In genomic region chr12:78672033-78672432, GRCh38 we compare ENCODE assay signal across 14 cellular contexts.
DNase-seq lines count a peak whose midpoint lies in the region; ATAC-seq and TF ChIP-seq lines count a peak whose summit lies in the region.
"Had no signal": no experiment of that assay in that cellular context is flagged by ENCODE, and none has a peak within 500 bp of the region (broad histone marks: within the 10 kb centered on the region; RNA-seq: fewer than 3 reads in every experiment).

No MANE protein-coding gene starts in this region.

- H3K4me2 ChIP-seq in SK-N-SH: no peak overlapping the region

- CTCF ChIA-PET in SK-N-SH (lab: Yijun Ruan, JAX): no interaction called here

- H3K27ac Mint-ChIP-seq in activated T-helper 2 cell treated with anti-CD3 and anti-CD28 coated beads, Interferon-gamma antibody, Interleukin-2, Interleukin-4, amounts not matched to agents 10 μg/mL and 5 μg/mL and 100 μg/mL, durations not matched to agents 14 hours and 24 hours and 36 hours: no peak overlapping the region
- H3K27ac Mint-ChIP-seq: CD4-positive, alpha-beta memory T cell had no signal

- H3K4me1 ChIP-seq in SK-N-SH (ENCODE audit: control insufficient read depth in 1 of 2, insufficient read depth in 2 of 2, low read depth in 1 of 2, low read length in 1 of 2): no peaks in the 10 kb centered on the region; a peak in 2 of 4 replicates
- H3K4me1 ChIP-seq in adipocyte (ENCODE audit: control insufficient read depth, insufficient read depth, low read length): peaks cover 15% of the 10 kb centered on the region

- no peaks in the 10 kb centered on the region for H3K9me2 ChIP-seq in SK-N-SH

- H4K20me1 ChIP-seq in SK-N-SH (ENCODE audit: insufficient read depth): no peaks in the 10 kb centered on the region

- H3K36me3 ChIP-seq in SK-N-SH (replicated peaks in 1 of 2; ENCODE audit: control insufficient read depth in 1 of 2, insufficient read depth in 2 of 2, low read length in 1 of 2) (no peaks in the 10 kb centered on the region), adipocyte (ENCODE audit: control insufficient read depth, insufficient read depth, low read length, severe bottlenecking) (no peaks in the 10 kb centered on the region)

- no peak overlapping the region for H3K4me3 ChIP-seq in SK-N-SH (ENCODE audit: low read depth in 2 of 2, low read length in 1 of 2)
- H3K4me3 ChIP-seq in adipocyte (ENCODE audit: low read length): no peak overlapping the region

- H2AFZ ChIP-seq in SK-N-SH (ENCODE audit: low read depth): no peak overlapping the region

- H3K36me3 Mint-ChIP-seq in activated T-helper 2 cell treated with anti-CD3 and anti-CD28 coated beads, Interferon-gamma antibody, Interleukin-2, Interleukin-4, amounts not matched to agents 10 μg/mL and 5 μg/mL and 100 μg/mL, durations not matched to agents 14 hours and 24 hours and 36 hours (ENCODE audit: low read depth): no peaks in the 10 kb centered on the region
- H3K36me3 Mint-ChIP-seq: CD4-positive, alpha-beta memory T cell had no signal

- H3K9me3 Mint-ChIP-seq in activated T-helper 2 cell treated with anti-CD3 and anti-CD28 coated beads, Interferon-gamma antibody, Interleukin-2, Interleukin-4, amounts not matched to agents 10 μg/mL and 5 μg/mL and 100 μg/mL, durations not matched to agents 14 hours and 24 hours and 36 hours: peaks cover 7% of the 10 kb centered on the region

- no peaks in the 10 kb centered on the region for H3K4me1 Mint-ChIP-seq in activated T-helper 2 cell treated with anti-CD3 and anti-CD28 coated beads, Interferon-gamma antibody, Interleukin-2, Interleukin-4, amounts not matched to agents 10 μg/mL and 5 μg/mL and 100 μg/mL, durations not matched to agents 14 hours and 24 hours and 36 hours (ENCODE audit: low read depth)
- H3K4me1 Mint-ChIP-seq: CD4-positive, alpha-beta memory T cell had no signal

- DNase-seq in SK-N-SH (no peak), adipocyte (ENCODE audit: low read depth) (peak; percentile 8), iPS-NIHi11 (ENCODE audit: low spot score) (peak; percentile 4), NCI-H524 (lab: John Stamatoyannopoulos, UW) (no peak), germinal center (ENCODE audit: low spot score) (no peak)
- DNase-seq in activated T-helper 2 cell treated with anti-CD3 and anti-CD28 coated beads, Interferon-gamma antibody, Interleukin-2, Interleukin-4, amounts not matched to agents 10 μg/mL and 5 μg/mL and 100 μg/mL, durations not matched to agents 14 hours and 24 hours and 36 hours (ENCODE audit: low spot score): no peak
- DNase-seq: 8988T; C1 segment of cervical spinal cord; CD4-positive, alpha-beta memory T cell; DMS153; DMS79 treated with DMSO at 0.1 percent for 48 hours; GOT3 had no signal

- H3K27me3 ChIP-seq in SK-N-SH (ENCODE audit: insufficient read depth): no peaks in the 10 kb centered on the region
- H3K27me3 ChIP-seq in adipocyte (replicated peaks; ENCODE audit: control insufficient read depth, insufficient read depth, low read length): no peaks in the 10 kb centered on the region

- peaks cover 5% of the 10 kb centered on the region for H3F3A ChIP-seq in SK-N-SH (replicated peaks; ENCODE audit: insufficient read depth)

- H3K79me2 ChIP-seq in SK-N-SH (ENCODE audit: insufficient read depth): no peaks in the 10 kb centered on the region

- ATAC-seq in SK-N-SH treated with all-trans-retinoic acid at 6 μM for 48 hours: peak; percentile 53; the same call in 2 of the 3 replicates
- ATAC-seq: HCT116 had no signal

- intact Hi-C loops in activated T-helper 2 cell treated with anti-CD3 and anti-CD28 coated beads, Interferon-gamma antibody, Interleukin-2, Interleukin-4, amounts not matched to agents 10 μg/mL and 5 μg/mL and 100 μg/mL, durations not matched to agents 14 hours and 24 hours and 36 hours (cut with micrococcal nuclease): no loop called here

- no peak overlapping the region for H3K27ac ChIP-seq in SK-N-SH (ENCODE audit: low read depth in 2 of 2, low read length in 1 of 2)

- TF ChIP-seq CTCF in SK-N-SH (IDR thresholded peaks at IDR 0.05): no peak

- H3K4me3 Mint-ChIP-seq in activated T-helper 2 cell treated with anti-CD3 and anti-CD28 coated beads, Interferon-gamma antibody, Interleukin-2, Interleukin-4, amounts not matched to agents 10 μg/mL and 5 μg/mL and 100 μg/mL, durations not matched to agents 14 hours and 24 hours and 36 hours (ENCODE audit: low read depth): no peak overlapping the region
- H3K4me3 Mint-ChIP-seq: CD4-positive, alpha-beta memory T cell had no signal

- H3K9ac ChIP-seq in SK-N-SH (no peak overlapping the region), adipocyte (ENCODE audit: low read length) (no peak overlapping the region)

- no peaks in the 10 kb centered on the region for H3K27me3 Mint-ChIP-seq in activated T-helper 2 cell treated with anti-CD3 and anti-CD28 coated beads, Interferon-gamma antibody, Interleukin-2, Interleukin-4, amounts not matched to agents 10 μg/mL and 5 μg/mL and 100 μg/mL, durations not matched to agents 14 hours and 24 hours and 36 hours (ENCODE audit: low read depth)
- H3K27me3 Mint-ChIP-seq: CD4-positive, alpha-beta memory T cell had no signal

- TF ChIP-seq RAD21 in SK-N-SH (IDR thresholded peaks at IDR 0.05; ENCODE audit: low read length): no peak

- H3K9me3 ChIP-seq in SK-N-SH: no peaks in the 10 kb centered on the region
- no peaks in the 10 kb centered on the region for H3K9me3 ChIP-seq in adipocyte (ENCODE audit: control insufficient read depth, low read length)

- 96% methylated on average over 2 of the region's 2 CpGs for WGBS in SK-N-SH (ENCODE audit: low lambda C conversion rate)

- POLR2A ChIA-PET in SK-N-SH (lab: Yijun Ruan, JAX): no interaction called here

- TF ChIP-seq EP300 in SK-N-SH (IDR thresholded peaks at IDR 0.05; ENCODE audit: borderline replicate concordance in 1 of 2, low read depth in 1 of 2, low read length in 1 of 2): no peak

TF ChIP-seq in SK-N-SH treated with all-trans-retinoic acid at 6 μM for 48 hours, 23 proteins besides CTCF, POLR2A, EP300 and RAD21 (continues in another document):
- TF ChIP-seq ISL1 (CRISPR knock-in tag; IDR thresholded peaks at IDR 0.05): no peak
- TF ChIP-seq OSR1 (CRISPR knock-in tag; IDR thresholded peaks at IDR 0.05): no peak
- TF ChIP-seq CSRNP3 (CRISPR knock-in tag; IDR thresholded peaks at IDR 0.05): no peak
- no peak for TF ChIP-seq GLIS3 (CRISPR knock-in tag; IDR thresholded peaks at IDR 0.05)
- no peak for TF ChIP-seq ZNF70 (CRISPR knock-in tag; IDR thresholded peaks at IDR 0.05)

TF ChIP-seq in SK-N-SH, 30 proteins besides CTCF, POLR2A, EP300 and RAD21 (continues in another document):
- TF ChIP-seq MXI1 (IDR thresholded peaks at IDR 0.05; ENCODE audit: low read depth, low read length): no peak
- no peak for TF ChIP-seq SMC3 (IDR thresholded peaks at IDR 0.05; ENCODE audit: low read depth, low read length)
- no peak for TF ChIP-seq NFIC (IDR thresholded peaks at IDR 0.05; ENCODE audit: borderline replicate concordance)
- no peak for TF ChIP-seq FOSL2 (IDR thresholded peaks at IDR 0.05; ENCODE audit: borderline replicate concordance, low read depth)
- no peak for TF ChIP-seq ZBTB33 (IDR thresholded peaks at IDR 0.05; ENCODE audit: borderline replicate concordance, low read depth)
- TF ChIP-seq GABPA (IDR thresholded peaks at IDR 0.05; ENCODE audit: low read depth): no peak
- no peak for TF ChIP-seq RCOR1 (IDR thresholded peaks at IDR 0.05; ENCODE audit: low read length)
- no peak for TF ChIP-seq REST (IDR thresholded peaks at IDR 0.05; ENCODE audit: low read depth, low read length)
- TF ChIP-seq CHD2 (IDR thresholded peaks at IDR 0.05; ENCODE audit: low read length, partially characterized antibody): no peak
- no peak for TF ChIP-seq JUND (IDR thresholded peaks at IDR 0.05)
- no peak for TF ChIP-seq ELF1 (IDR thresholded peaks at IDR 0.05)
- TF ChIP-seq NRF1 (IDR thresholded peaks at IDR 0.05; ENCODE audit: low read depth, low read length): no peak
- TF ChIP-seq TAF1 (IDR thresholded peaks at IDR 0.05; ENCODE audit: borderline replicate concordance, low read depth, low read length): no peak
- TF ChIP-seq YY1 (IDR thresholded peaks at IDR 0.05; ENCODE audit: low read depth): no peak

Comparison
In these comparisons a context has a peak if more than half of its experiments do, and no peak if none do; other contexts are left out.
1. DNase-seq: peak in adipocyte (single experiment) and iPS-NIHi11 (single experiment); none in SK-N-SH (single experiment), activated T-helper 2 cell treated with anti-CD3 and anti-CD28 coated beads, Interferon-gamma antibody, Interleukin-2, Interleukin-4, amounts not matched to agents 10 μg/mL and 5 μg/mL and 100 μg/mL, durations not matched to agents 14 hours and 24 hours and 36 hours (single experiment), NCI-H524 (0 of 2) and germinal center (single experiment).